ENCODE assay signal across 8 cellular contexts in the genomic region with DNA sequence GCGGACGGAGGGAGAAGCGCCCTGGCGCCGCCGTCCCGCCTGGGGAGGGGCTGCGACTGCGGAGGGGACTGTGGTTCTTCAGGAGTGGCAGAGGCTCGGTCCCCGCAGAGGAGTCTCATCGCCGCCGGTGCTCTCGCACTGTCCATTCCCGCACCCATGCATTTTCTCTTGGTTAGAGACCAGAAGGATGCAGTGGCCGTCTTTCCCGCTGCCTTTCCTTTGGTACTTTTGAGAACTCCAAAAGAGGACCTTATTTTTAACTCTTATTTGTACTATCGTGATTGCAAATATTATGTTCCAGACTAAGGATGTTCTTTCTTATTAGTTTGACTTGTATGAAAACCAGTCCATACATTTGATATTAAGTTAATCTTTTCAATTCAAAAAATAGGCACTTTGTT. TPM values are rescaled to one million over a fixed set of nuclear protein-coding genes. Genes with fewer than 3 reads are reported as not detected.
A peak's percentile ranks its signal among the peaks of the same experiment; 100 is the strongest.
DNase-seq lines count a peak whose midpoint lies in the region; ATAC-seq and TF ChIP-seq lines count a peak whose summit lies in the region.

No MANE protein-coding gene starts in this region.

- H3K4me3 Mint-ChIP-seq in WTC11, result peak overlapping the region; percentile 95

- DNase-seq in SKM-1 treated with dmso at 0.1 percent for 144 hours (lab: John Stamatoyannopoulos, UW; ENCODE audit: unreplicated experiment), result peak; percentile 67
- DNase-seq in SKM-1 (lab: John Stamatoyannopoulos, UW; ENCODE audit: unreplicated experiment), result no peak
- peak; percentile 3 for DNase-seq in NCI-H128 (lab: John Stamatoyannopoulos, UW; ENCODE audit: unreplicated experiment)
- peak; percentile 81 for DNase-seq in WTC11 (ENCODE audit: low spot score)
- peak; percentile 19 for DNase-seq in epidermal melanocyte (ENCODE audit: insufficient read length, low spot score)

- H3K36me3 Mint-ChIP-seq in WTC11, result peaks cover 11% of the 10 kb centered on the region

- peaks cover 11% of the 10 kb centered on the region for H3K4me1 Mint-ChIP-seq in WTC11

- CTCF ChIA-PET in HEK293 (lab: Yijun Ruan, JAX) (interaction anchor here (0.7 to 2.1 kb wide), 2 partner anchors 169 to 263 kb away, joined by 3 to 7 read pairs; no protein-coding TSS in a partner anchor), WTC11 (lab: Charles Lee) (interaction anchor here (0.5 to 3.5 kb wide), 5 partner anchors 20 to 325 kb away, joined by 3 to 18 read pairs (median 3); no protein-coding TSS in a partner anchor)

- TF ChIP-seq CTCF in HEK293 (tag by site-specific recombination; IDR thresholded peaks at IDR 0.05), result no peak
- no peak for TF ChIP-seq CTCF in WTC11 (IDR thresholded peaks at IDR 0.05)

- H3K9me3 ChIP-seq in HEK293 (ENCODE audit: control insufficient read depth, insufficient read depth, low read depth, low read length) (no peaks in the 10 kb centered on the region), mucosa of stomach (ENCODE audit: control insufficient read depth, low read length) (no peaks in the 10 kb centered on the region), stomach smooth muscle (ENCODE audit: control insufficient read depth in 2 of 2, low read length in 2 of 2) (no peaks in the 10 kb centered on the region)

- H3K4me3 ChIP-seq in HEK293 (ENCODE audit: low read depth, low read length) (peak overlapping the region; percentile 97), mucosa of stomach (ENCODE audit: low read length) (peak overlapping the region; percentile 82), stomach smooth muscle (ENCODE audit: low read length in 2 of 2) (peak overlapping the region; percentile 70 to 92)

- H3K9ac ChIP-seq in mucosa of stomach (ENCODE audit: low read length) (peak overlapping the region; percentile 97), stomach smooth muscle (ENCODE audit: low read length in 2 of 2) (peak overlapping the region; percentile 91 to 97)

- peak overlapping the region; percentile 95 for H3K27ac Mint-ChIP-seq in WTC11

- H3K27me3 Mint-ChIP-seq in WTC11 (ENCODE audit: low read depth), result no peaks in the 10 kb centered on the region

- POLR2A ChIA-PET in HEK293 (lab: Yijun Ruan, JAX) (interaction anchor here (0.5 to 3.1 kb wide), 7 partner anchors 11 to 290 kb away, joined by 3 to 14 read pairs (median 4); a partner anchor contains a TSS), WTC11 (lab: Charles Lee) (interaction anchor here (0.7 to 1.0 kb wide), 3 partner anchors 56 to 247 kb away, joined by 3 to 4 read pairs (median 3); no protein-coding TSS in a partner anchor)

- H3K4me1 ChIP-seq in HEK293 (ENCODE audit: control insufficient read depth, insufficient read depth, low read length) (peaks cover 4% of the 10 kb centered on the region; the same call in 1 of the 2 replicates), mucosa of stomach (ENCODE audit: control insufficient read depth, insufficient read depth, low read length) (peaks cover 8% of the 10 kb centered on the region), stomach smooth muscle (ENCODE audit: control insufficient read depth, insufficient read depth, low read length) (peaks cover 3% of the 10 kb centered on the region)

- H3K27ac ChIP-seq in HEK293 (ENCODE audit: extremely low read depth, low read depth, low read length), result peak overlapping the region; percentile 95
- peak overlapping the region; percentile 97 for H3K27ac ChIP-seq in stomach smooth muscle (ENCODE audit: low read length)

- H3K36me3 ChIP-seq in HEK293 (ENCODE audit: control insufficient read depth in 2 of 2, insufficient read depth in 1 of 2, low read length in 2 of 2), result peaks cover 4 to 9% of the 10 kb centered on the region in 2 experiments
- no peaks in the 10 kb centered on the region for H3K36me3 ChIP-seq in mucosa of stomach (ENCODE audit: control insufficient read depth, insufficient read depth, low read length)
- H3K36me3 ChIP-seq in stomach smooth muscle (ENCODE audit: control insufficient read depth in 2 of 2, insufficient read depth in 2 of 2, low read length in 2 of 2), result peaks cover 0 to 2% of the 10 kb centered on the region in 2 donors

- peak; percentile 67 for ATAC-seq in WTC11

- H3K27me3 ChIP-seq in mucosa of stomach (ENCODE audit: control insufficient read depth, insufficient read depth, low read length) (no peaks in the 10 kb centered on the region), stomach smooth muscle (ENCODE audit: control insufficient read depth in 1 of 2, insufficient read depth in 2 of 2, low read length in 2 of 2) (no peaks in the 10 kb centered on the region)

- H3K9me3 Mint-ChIP-seq in WTC11, result no peaks in the 10 kb centered on the region

TF ChIP-seq in HEK293, 187 proteins besides CTCF, POLR2A, EP300 and RAD21 (continues in another document):
- TF ChIP-seq, protein P1, sequence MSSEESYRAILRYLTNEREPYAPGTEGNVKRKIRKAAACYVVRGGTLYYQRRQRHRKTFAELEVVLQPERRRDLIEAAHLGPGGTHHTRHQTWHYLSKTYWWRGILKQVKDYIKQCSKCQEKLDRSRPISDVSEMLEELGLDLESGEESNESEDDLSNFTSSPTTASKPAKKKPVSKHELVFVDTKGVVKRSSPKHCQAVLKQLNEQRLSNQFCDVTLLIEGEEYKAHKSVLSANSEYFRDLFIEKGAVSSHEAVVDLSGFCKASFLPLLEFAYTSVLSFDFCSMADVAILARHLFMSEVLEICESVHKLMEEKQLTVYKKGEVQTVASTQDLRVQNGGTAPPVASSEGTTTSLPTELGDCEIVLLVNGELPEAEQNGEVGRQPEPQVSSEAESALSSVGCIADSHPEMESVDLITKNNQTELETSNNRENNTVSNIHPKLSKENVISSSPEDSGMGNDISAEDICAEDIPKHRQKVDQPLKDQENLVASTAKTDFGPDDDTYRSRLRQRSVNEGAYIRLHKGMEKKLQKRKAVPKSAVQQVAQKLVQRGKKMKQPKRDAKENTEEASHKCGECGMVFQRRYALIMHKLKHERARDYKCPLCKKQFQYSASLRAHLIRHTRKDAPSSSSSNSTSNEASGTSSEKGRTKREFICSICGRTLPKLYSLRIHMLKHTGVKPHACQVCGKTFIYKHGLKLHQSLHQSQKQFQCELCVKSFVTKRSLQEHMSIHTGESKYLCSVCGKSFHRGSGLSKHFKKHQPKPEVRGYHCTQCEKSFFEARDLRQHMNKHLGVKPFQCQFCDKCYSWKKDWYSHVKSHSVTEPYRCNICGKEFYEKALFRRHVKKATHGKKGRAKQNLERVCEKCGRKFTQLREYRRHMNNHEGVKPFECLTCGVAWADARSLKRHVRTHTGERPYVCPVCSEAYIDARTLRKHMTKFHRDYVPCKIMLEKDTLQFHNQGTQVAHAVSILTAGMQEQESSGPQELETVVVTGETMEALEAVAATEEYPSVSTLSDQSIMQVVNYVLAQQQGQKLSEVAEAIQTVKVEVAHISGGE (tag by site-specific recombination; conservative IDR thresholded peaks at IDR 0.05; ENCODE audit: low read depth), result 0 out of 2 replicates have a peak, but pooled peaks have one; percentile 27
- TF ChIP-seq, protein P2, sequence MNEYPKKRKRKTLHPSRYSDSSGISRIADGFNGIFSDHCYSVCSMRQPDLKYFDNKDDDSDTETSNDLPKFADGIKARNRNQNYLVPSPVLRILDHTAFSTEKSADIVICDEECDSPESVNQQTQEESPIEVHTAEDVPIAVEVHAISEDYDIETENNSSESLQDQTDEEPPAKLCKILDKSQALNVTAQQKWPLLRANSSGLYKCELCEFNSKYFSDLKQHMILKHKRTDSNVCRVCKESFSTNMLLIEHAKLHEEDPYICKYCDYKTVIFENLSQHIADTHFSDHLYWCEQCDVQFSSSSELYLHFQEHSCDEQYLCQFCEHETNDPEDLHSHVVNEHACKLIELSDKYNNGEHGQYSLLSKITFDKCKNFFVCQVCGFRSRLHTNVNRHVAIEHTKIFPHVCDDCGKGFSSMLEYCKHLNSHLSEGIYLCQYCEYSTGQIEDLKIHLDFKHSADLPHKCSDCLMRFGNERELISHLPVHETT (tag by site-specific recombination; IDR thresholded peaks at IDR 0.05), result 0 out of 2 replicates have a peak, but pooled peaks have one; percentile 4
- TF ChIP-seq ZSCAN16 (tag by site-specific recombination; IDR thresholded peaks at IDR 0.05), result 0 out of 2 replicates have a peak, but pooled peaks have one; percentile 15

TF ChIP-seq in WTC11, 78 proteins besides CTCF, POLR2A, EP300 and RAD21 (continues in another document):
- TF ChIP-seq, protein P3, sequence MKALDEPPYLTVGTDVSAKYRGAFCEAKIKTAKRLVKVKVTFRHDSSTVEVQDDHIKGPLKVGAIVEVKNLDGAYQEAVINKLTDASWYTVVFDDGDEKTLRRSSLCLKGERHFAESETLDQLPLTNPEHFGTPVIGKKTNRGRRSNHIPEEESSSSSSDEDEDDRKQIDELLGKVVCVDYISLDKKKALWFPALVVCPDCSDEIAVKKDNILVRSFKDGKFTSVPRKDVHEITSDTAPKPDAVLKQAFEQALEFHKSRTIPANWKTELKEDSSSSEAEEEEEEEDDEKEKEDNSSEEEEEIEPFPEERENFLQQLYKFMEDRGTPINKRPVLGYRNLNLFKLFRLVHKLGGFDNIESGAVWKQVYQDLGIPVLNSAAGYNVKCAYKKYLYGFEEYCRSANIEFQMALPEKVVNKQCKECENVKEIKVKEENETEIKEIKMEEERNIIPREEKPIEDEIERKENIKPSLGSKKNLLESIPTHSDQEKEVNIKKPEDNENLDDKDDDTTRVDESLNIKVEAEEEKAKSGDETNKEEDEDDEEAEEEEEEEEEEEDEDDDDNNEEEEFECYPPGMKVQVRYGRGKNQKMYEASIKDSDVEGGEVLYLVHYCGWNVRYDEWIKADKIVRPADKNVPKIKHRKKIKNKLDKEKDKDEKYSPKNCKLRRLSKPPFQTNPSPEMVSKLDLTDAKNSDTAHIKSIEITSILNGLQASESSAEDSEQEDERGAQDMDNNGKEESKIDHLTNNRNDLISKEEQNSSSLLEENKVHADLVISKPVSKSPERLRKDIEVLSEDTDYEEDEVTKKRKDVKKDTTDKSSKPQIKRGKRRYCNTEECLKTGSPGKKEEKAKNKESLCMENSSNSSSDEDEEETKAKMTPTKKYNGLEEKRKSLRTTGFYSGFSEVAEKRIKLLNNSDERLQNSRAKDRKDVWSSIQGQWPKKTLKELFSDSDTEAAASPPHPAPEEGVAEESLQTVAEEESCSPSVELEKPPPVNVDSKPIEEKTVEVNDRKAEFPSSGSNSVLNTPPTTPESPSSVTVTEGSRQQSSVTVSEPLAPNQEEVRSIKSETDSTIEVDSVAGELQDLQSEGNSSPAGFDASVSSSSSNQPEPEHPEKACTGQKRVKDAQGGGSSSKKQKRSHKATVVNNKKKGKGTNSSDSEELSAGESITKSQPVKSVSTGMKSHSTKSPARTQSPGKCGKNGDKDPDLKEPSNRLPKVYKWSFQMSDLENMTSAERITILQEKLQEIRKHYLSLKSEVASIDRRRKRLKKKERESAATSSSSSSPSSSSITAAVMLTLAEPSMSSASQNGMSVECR (CRISPR knock-in tag; IDR thresholded peaks at IDR 0.05; ENCODE audit: borderline replicate concordance), result no peak

RNA-seq across cellular contexts. Expression of a gene that starts 0.6 kb away (rescaled TPM):
- total RNA-seq in WTC11 (2021), result 25.3 to 35.1 TPM (median 32.5 TPM) in 3 replicates
